ENCODE assay signal across 9 cellular contexts in genomic region chr1:193069748-193070394, GRCh38. TPM values are rescaled to one million over a fixed set of nuclear protein-coding genes. Genes with fewer than 3 reads are reported as not detected.
DNase-seq lines count a peak whose midpoint lies in the region; TF ChIP-seq lines count a peak whose summit lies in the region.
"Had no signal": no experiment of that assay in that cellular context is flagged by ENCODE, and none has a peak within 500 bp of the region (broad histone marks: within the 10 kb centered on the region; RNA-seq: fewer than 3 reads in every experiment).

No MANE protein-coding gene starts in this region.

- H3K27me3 Mint-ChIP-seq in activated CD4-positive, alpha-beta T cell treated with anti-CD3 and anti-CD28 coated beads, Interleukin-2, amount 10 ng/mL, durations not matched to agents 24 days and 14 days: no peaks in the 10 kb centered on the region
- no peaks in the 10 kb centered on the region for H3K27me3 Mint-ChIP-seq in osteocyte (ENCODE audit: unreplicated experiment)

- H3K36me3 Mint-ChIP-seq in activated CD4-positive, alpha-beta T cell treated with anti-CD3 and anti-CD28 coated beads, Interleukin-2, amount 10 ng/mL, durations not matched to agents 24 days and 14 days (ENCODE audit: low read depth): peaks cover 31% of the 10 kb centered on the region
- peaks cover 7% of the 10 kb centered on the region for H3K36me3 Mint-ChIP-seq in osteocyte (ENCODE audit: unreplicated experiment)

- peak overlapping the region; percentile 5 for H3K27ac Mint-ChIP-seq in activated CD4-positive, alpha-beta T cell treated with anti-CD3 and anti-CD28 coated beads, Interleukin-2, amount 10 ng/mL, durations not matched to agents 24 days and 14 days
- H3K27ac Mint-ChIP-seq in osteocyte (ENCODE audit: unreplicated experiment): peak overlapping the region; percentile 70

- intact Hi-C loops in activated CD4-positive, alpha-beta T cell treated with anti-CD3 and anti-CD28 coated beads, Interleukin-2, amount 10 ng/mL, durations not matched to agents 24 days and 14 days (cut with micrococcal nuclease): no loop called here

- H3K4me3 Mint-ChIP-seq in activated CD4-positive, alpha-beta T cell treated with anti-CD3 and anti-CD28 coated beads, Interleukin-2, amount 10 ng/mL, durations not matched to agents 24 days and 14 days: peak overlapping the region; percentile 17
- H3K4me3 Mint-ChIP-seq in osteocyte (ENCODE audit: unreplicated experiment): no peak overlapping the region

- H3K4me1 Mint-ChIP-seq in activated CD4-positive, alpha-beta T cell treated with anti-CD3 and anti-CD28 coated beads, Interleukin-2, amount 10 ng/mL, durations not matched to agents 24 days and 14 days: peaks cover 39% of the 10 kb centered on the region
- peaks cover 19% of the 10 kb centered on the region for H3K4me1 Mint-ChIP-seq in osteocyte (ENCODE audit: unreplicated experiment)

- no peak for DNase-seq in activated CD4-positive, alpha-beta T cell treated with anti-CD3 and anti-CD28 coated beads, Interleukin-2, amount 10 ng/mL, durations not matched to agents 24 days and 14 days
- DNase-seq in activated CD4-positive, alpha-beta T cell treated with anti-CD3 and anti-CD28 coated beads, Interleukin-2, amount 50 U/mL, for 4 hours: no peak
- DNase-seq in LHCN-M2 (ENCODE audit: low read depth) (peak; percentile 38), amniotic epithelial cell (ENCODE audit: low read depth) (peak; percentile 20), osteocyte (ENCODE audit: extremely low spot score, unreplicated experiment) (no peak), GM19238 (ENCODE audit: insufficient read length, low spot score) (no peak), NK-92 (lab: John Stamatoyannopoulos, UW; ENCODE audit: unreplicated experiment) (no peak), germinal center (ENCODE audit: low spot score) (no peak)
- DNase-seq: psoas muscle had no signal

- peak; percentile 43 for TF ChIP-seq CTCF in osteocyte (IDR thresholded peaks at IDR 0.05)

- no peaks in the 10 kb centered on the region for H3K9me3 Mint-ChIP-seq in activated CD4-positive, alpha-beta T cell treated with anti-CD3 and anti-CD28 coated beads, Interleukin-2, amount 10 ng/mL, durations not matched to agents 24 days and 14 days
- no peaks in the 10 kb centered on the region for H3K9me3 Mint-ChIP-seq in osteocyte (ENCODE audit: unreplicated experiment)

RNA-seq across cellular contexts. Expression of gene RO60, which starts 10.5 kb away (rescaled TPM):
- 70.2 and 70.9 TPM in 2 replicates for total RNA-seq in activated CD4-positive, alpha-beta T cell treated with anti-CD3 and anti-CD28 coated beads, Interleukin-2, amount 10 ng/mL, durations not matched to agents 24 days and 14 days
- total RNA-seq in LHCN-M2 (2014; rRNA removed) (96.5 and 97.0 TPM in 2 replicates), osteocyte (97.4 and 104 TPM in 2 replicates)
- polyA plus RNA-seq in LHCN-M2 (2012): 10.9 TPM

RNA-seq across cellular contexts. Expression of gene UCHL5, which starts 10.7 kb away (rescaled TPM):
- total RNA-seq in activated CD4-positive, alpha-beta T cell treated with anti-CD3 and anti-CD28 coated beads, Interleukin-2, amount 10 ng/mL, durations not matched to agents 24 days and 14 days: 89.2 and 97.2 TPM in 2 replicates
- total RNA-seq in LHCN-M2 (2014; rRNA removed): 30.2 and 40.3 TPM in 2 replicates
- polyA plus RNA-seq in LHCN-M2 (2012): 13.9 TPM
- total RNA-seq in osteocyte: 26.7 and 34.5 TPM in 2 replicates

RNA-seq across cellular contexts. Expression of gene GLRX2, which starts 35.3 kb away (rescaled TPM):
- total RNA-seq in activated CD4-positive, alpha-beta T cell treated with anti-CD3 and anti-CD28 coated beads, Interleukin-2, amount 10 ng/mL, durations not matched to agents 24 days and 14 days: 29.4 and 32.6 TPM in 2 replicates
- total RNA-seq in LHCN-M2 (2014; rRNA removed) (24.4 and 26.5 TPM in 2 replicates), osteocyte (22.7 and 24.3 TPM in 2 replicates)
- 39.4 TPM for polyA plus RNA-seq in LHCN-M2 (2012)

RNA-seq across cellular contexts. Expression of gene CDC73, which starts 52.0 kb away (rescaled TPM):
- 55.2 and 56.0 TPM in 2 replicates for total RNA-seq in activated CD4-positive, alpha-beta T cell treated with anti-CD3 and anti-CD28 coated beads, Interleukin-2, amount 10 ng/mL, durations not matched to agents 24 days and 14 days
- total RNA-seq in LHCN-M2 (2014; rRNA removed): 25.8 and 29.9 TPM in 2 replicates
- polyA plus RNA-seq in LHCN-M2 (2012): 28.6 TPM
- total RNA-seq in osteocyte: 69.5 and 73.3 TPM in 2 replicates

Comparison
In these comparisons a context has a peak if more than half of its experiments do, and no peak if none do; other contexts are left out.
1. DNase-seq: peak in LHCN-M2 (single experiment) and amniotic epithelial cell (single experiment); none in activated CD4-positive, alpha-beta T cell treated with anti-CD3 and anti-CD28 coated beads, Interleukin-2, amount 10 ng/mL, durations not matched to agents 24 days and 14 days (single experiment), activated CD4-positive, alpha-beta T cell treated with anti-CD3 and anti-CD28 coated beads, Interleukin-2, amount 50 U/mL, for 4 hours (0 of 2), osteocyte (single experiment), GM19238 (single experiment), NK-92 (single experiment) and germinal center (single experiment).